Comparison of ENCODE assay signal across 1 cellular context in genomic region chr11:12248330-12248729, GRCh38.
TF ChIP-seq lines count a peak whose summit lies in the region.

No MANE protein-coding gene starts in this region.

TF ChIP-seq in HepG2, 621 proteins besides CTCF, POLR2A, EP300 and RAD21 (continued from another document and continues in another):
- TF ChIP-seq GRHL1 (CRISPR knock-in tag; conservative IDR thresholded peaks at IDR 0.05) = no peak
- no peak for TF ChIP-seq NFIB (CRISPR knock-in tag; IDR thresholded peaks at IDR 0.05; ENCODE audit: borderline replicate concordance)
- no peak for TF ChIP-seq MEF2D (CRISPR knock-in tag; IDR thresholded peaks at IDR 0.05)
- no peak for TF ChIP-seq AKNA (CRISPR knock-in tag; IDR thresholded peaks at IDR 0.05; ENCODE audit: borderline replicate concordance)
- TF ChIP-seq PHF21A (CRISPR knock-in tag; IDR thresholded peaks at IDR 0.05) = peak; percentile 35; the same call in 1 of the 2 replicates
- no peak for TF ChIP-seq PRDM4 (CRISPR knock-in tag; IDR thresholded peaks at IDR 0.05; ENCODE audit: borderline replicate concordance)
- peak; percentile 54; the same call in 1 of the 2 replicates for TF ChIP-seq ZMYM3 (CRISPR knock-in tag; IDR thresholded peaks at IDR 0.05)
- TF ChIP-seq MIER3 (CRISPR knock-in tag; IDR thresholded peaks at IDR 0.05; ENCODE audit: borderline replicate concordance) = no peak
- TF ChIP-seq CENPBD1 (CRISPR knock-in tag; IDR thresholded peaks at IDR 0.05; ENCODE audit: borderline replicate concordance, low read depth) = no peak
- TF ChIP-seq ATF5 (CRISPR knock-in tag; IDR thresholded peaks at IDR 0.05; ENCODE audit: low read depth) = no peak
- peak; percentile 95 for TF ChIP-seq PATZ1 (CRISPR knock-in tag; IDR thresholded peaks at IDR 0.05)
- TF ChIP-seq FIP1L1 (IDR thresholded peaks at IDR 0.05; ENCODE audit: borderline replicate concordance, insufficient read depth, low read depth, low read length) = no peak
- no peak for TF ChIP-seq SIX1 (CRISPR knock-in tag; IDR thresholded peaks at IDR 0.05; ENCODE audit: borderline replicate concordance)
- no peak for TF ChIP-seq ZBTB7B (CRISPR knock-in tag; IDR thresholded peaks at IDR 0.05)
- no peak for TF ChIP-seq ZNF354B (CRISPR knock-in tag; IDR thresholded peaks at IDR 0.05)
- no peak for TF ChIP-seq JUNB (CRISPR knock-in tag; IDR thresholded peaks at IDR 0.05; ENCODE audit: borderline replicate concordance)
- TF ChIP-seq SALL1 (CRISPR knock-in tag; IDR thresholded peaks at IDR 0.05) = peak; percentile 58; the same call in 1 of the 2 replicates
- TF ChIP-seq PLRG1 (conservative IDR thresholded peaks at IDR 0.05) = no peak
- no peak for TF ChIP-seq KLF13 (CRISPR knock-in tag; IDR thresholded peaks at IDR 0.05)
- TF ChIP-seq HIC2 (CRISPR knock-in tag; IDR thresholded peaks at IDR 0.05; ENCODE audit: low read depth) = no peak
- no peak for TF ChIP-seq ZNF570 (CRISPR knock-in tag; IDR thresholded peaks at IDR 0.05; ENCODE audit: borderline replicate concordance)
- TF ChIP-seq JUND (CRISPR knock-in tag; IDR thresholded peaks at IDR 0.05) = no peak
- no peak for TF ChIP-seq ZBTB1 (CRISPR knock-in tag; IDR thresholded peaks at IDR 0.05; ENCODE audit: borderline replicate concordance)
- TF ChIP-seq ZNF558 (CRISPR knock-in tag; IDR thresholded peaks at IDR 0.05; ENCODE audit: borderline replicate concordance) = no peak
- no peak for TF ChIP-seq ZNF777 (CRISPR knock-in tag; IDR thresholded peaks at IDR 0.05)
- TF ChIP-seq ZMYM4 (CRISPR knock-in tag; IDR thresholded peaks at IDR 0.05) = 0 out of 2 replicates have a peak, but pooled peaks have one; percentile 20
- no peak for TF ChIP-seq E2F1 (CRISPR knock-in tag; IDR thresholded peaks at IDR 0.05)
- TF ChIP-seq SMC3 (IDR thresholded peaks at IDR 0.05; ENCODE audit: low read length) = no peak
- TF ChIP-seq ZNF30 (CRISPR knock-in tag; IDR thresholded peaks at IDR 0.05) = no peak
- no peak for TF ChIP-seq ATF7-NPFF (CRISPR knock-in tag; IDR thresholded peaks at IDR 0.05; ENCODE audit: low read depth)
- TF ChIP-seq GMEB2 (CRISPR knock-in tag; IDR thresholded peaks at IDR 0.05; ENCODE audit: low read depth) = no peak
- TF ChIP-seq ZNF670 (CRISPR knock-in tag; IDR thresholded peaks at IDR 0.05; ENCODE audit: borderline replicate concordance) = no peak
- TF ChIP-seq TRAFD1 (CRISPR knock-in tag; IDR thresholded peaks at IDR 0.05; ENCODE audit: borderline replicate concordance) = no peak
- TF ChIP-seq TAF15 (IDR thresholded peaks at IDR 0.05; ENCODE audit: low read depth, low read length, poor library complexity, severe bottlenecking) = no peak
- no peak for TF ChIP-seq MTA3 (CRISPR knock-in tag; IDR thresholded peaks at IDR 0.05)
- TF ChIP-seq WIZ (CRISPR knock-in tag; IDR thresholded peaks at IDR 0.05) = no peak
- TF ChIP-seq CERS6 (CRISPR knock-in tag; IDR thresholded peaks at IDR 0.05) = no peak
- no peak for TF ChIP-seq KAT2B (IDR thresholded peaks at IDR 0.05; ENCODE audit: borderline replicate concordance, low read depth, low read length)
- no peak for TF ChIP-seq ZZZ3 (CRISPR knock-in tag; IDR thresholded peaks at IDR 0.05; ENCODE audit: borderline replicate concordance)
- TF ChIP-seq RNF2 (conservative IDR thresholded peaks at IDR 0.05; ENCODE audit: low read depth) = no peak
- no peak for TF ChIP-seq SNRNP70 (IDR thresholded peaks at IDR 0.05; ENCODE audit: low read depth, low read length)
- TF ChIP-seq ELF1 (CRISPR knock-in tag; IDR thresholded peaks at IDR 0.05) = no peak
- TF ChIP-seq ZNF34 (CRISPR knock-in tag; IDR thresholded peaks at IDR 0.05; ENCODE audit: borderline replicate concordance) = no peak
- TF ChIP-seq KLF9 (CRISPR knock-in tag; IDR thresholded peaks at IDR 0.05; ENCODE audit: low read depth) = no peak
